13 cellular contexts compared by ENCODE assay signal in the genomic region with DNA sequence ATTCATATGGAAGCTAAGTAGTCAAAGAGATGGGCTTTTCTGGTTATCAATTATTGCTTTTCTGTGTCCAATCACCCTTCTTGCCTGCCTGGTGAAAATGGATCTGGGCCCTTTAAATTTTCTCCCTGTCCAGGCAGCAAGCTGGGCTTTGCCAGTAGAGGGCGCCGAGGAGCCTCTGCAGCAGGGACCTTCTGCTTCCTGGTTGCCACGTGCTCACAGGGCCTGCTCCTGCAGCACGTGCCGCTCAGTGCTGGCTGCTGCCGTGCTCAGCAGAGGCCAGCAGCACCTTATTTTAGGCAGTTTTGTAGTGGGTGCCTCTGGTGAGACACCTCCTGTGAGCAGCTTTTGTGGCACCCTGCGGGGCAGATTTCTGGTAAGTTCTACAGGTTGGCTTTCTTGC. TPM values are rescaled to one million over a fixed set of nuclear protein-coding genes. Genes with fewer than 3 reads are reported as not detected.
DNase-seq lines count a peak whose midpoint lies in the region; ATAC-seq and TF ChIP-seq lines count a peak whose summit lies in the region.
"Had no signal": no experiment of that assay in that cellular context is flagged by ENCODE, and none has a peak within 500 bp of the region (broad histone marks: within the 10 kb centered on the region; RNA-seq: fewer than 3 reads in every experiment).

No MANE protein-coding gene starts in this region.

- H3K4me1 Mint-ChIP-seq in natural killer cell treated with Interleukin-12 subunit alpha and Interleukin-12 subunit beta and Interleukin-15 and Interleukin-18, amount 100 ng/mL, for 72 hours (ENCODE audit: low read depth in 2 of 2), result no peaks in the 10 kb centered on the region
- no peaks in the 10 kb centered on the region for H3K4me1 Mint-ChIP-seq in osteocyte (ENCODE audit: unreplicated experiment)

- no peak overlapping the region for H3K4me3 Mint-ChIP-seq in natural killer cell treated with Interleukin-12 subunit alpha and Interleukin-12 subunit beta and Interleukin-15 and Interleukin-18, amount 100 ng/mL, for 72 hours
- H3K4me3 Mint-ChIP-seq in osteocyte (ENCODE audit: unreplicated experiment), result no peak overlapping the region
- H3K4me3 Mint-ChIP-seq: stimulated activated naive CD8-positive, alpha-beta T cell treated with anti-CD3 and anti-CD28 coated beads, Interleukin-15, Interleukin-2, amounts not matched to agents 100 ng/mL and 50 ng/mL, for 24 hours had no signal

- in situ Hi-C loops in astrocyte of the spinal cord (cut with HindIII; ENCODE audit: low sequenced_read_pairs), result no loop called here

- no peak for ATAC-seq in natural killer cell treated with Interleukin-12 subunit alpha and Interleukin-12 subunit beta and Interleukin-15 and Interleukin-18, amount 100 ng/mL, for 72 hours

- DNase-seq in activated CD4-positive, alpha-beta T cell treated with anti-CD3 and anti-CD28 coated beads for 48 hours, result peak; percentile 49
- no peak for DNase-seq in activated CD4-positive, alpha-beta T cell treated with anti-CD3 and anti-CD28 coated beads, Interleukin-2, amount 50 U/mL, for 1 hour
- peak; percentile 19 for DNase-seq in HT-29 (ENCODE audit: low spot score)
- no peak for DNase-seq in astrocyte of the spinal cord (ENCODE audit: low read depth, low spot score)
- no peak for DNase-seq in retinal pigment epithelial cell (ENCODE audit: low read depth)
- no peak for DNase-seq in natural killer cell treated with Interleukin-12 subunit alpha and Interleukin-12 subunit beta and Interleukin-15 and Interleukin-18, amount 100 ng/mL, for 72 hours (ENCODE audit: low spot score)
- DNase-seq in osteocyte (ENCODE audit: extremely low spot score, unreplicated experiment), result no peak
- no peak for DNase-seq in SKM-1 (lab: John Stamatoyannopoulos, UW; ENCODE audit: unreplicated experiment)
- DNase-seq: anterior cingulate cortex, NCI-H748 treated with DMSO at 0.1 percent for 48 hours had no signal

- H3K27ac Mint-ChIP-seq in natural killer cell treated with Interleukin-12 subunit alpha and Interleukin-12 subunit beta and Interleukin-15 and Interleukin-18, amount 100 ng/mL, for 72 hours, result no peak overlapping the region
- no peak overlapping the region for H3K27ac Mint-ChIP-seq in osteocyte (ENCODE audit: unreplicated experiment)
- H3K27ac Mint-ChIP-seq: stimulated activated naive CD8-positive, alpha-beta T cell treated with anti-CD3 and anti-CD28 coated beads, Interleukin-15, Interleukin-2, amounts not matched to agents 100 ng/mL and 50 ng/mL, for 24 hours had no signal

- TF ChIP-seq CTCF in astrocyte of the spinal cord (IDR thresholded peaks at IDR 0.05; ENCODE audit: low read depth, low read length) (peak; percentile 36), retinal pigment epithelial cell (conservative IDR thresholded peaks at IDR 0.05; ENCODE audit: low read depth, low read length) (peak; percentile 34), osteocyte (IDR thresholded peaks at IDR 0.05) (no peak)

- peaks cover 19% of the 10 kb centered on the region for H3K36me3 Mint-ChIP-seq in natural killer cell treated with Interleukin-12 subunit alpha and Interleukin-12 subunit beta and Interleukin-15 and Interleukin-18, amount 100 ng/mL, for 72 hours
- H3K36me3 Mint-ChIP-seq in osteocyte (ENCODE audit: unreplicated experiment), result no peaks in the 10 kb centered on the region

- peaks cover 18% of the 10 kb centered on the region for H3K9me3 Mint-ChIP-seq in natural killer cell treated with Interleukin-12 subunit alpha and Interleukin-12 subunit beta and Interleukin-15 and Interleukin-18, amount 100 ng/mL, for 72 hours
- peaks cover 22% of the 10 kb centered on the region for H3K9me3 Mint-ChIP-seq in osteocyte (ENCODE audit: unreplicated experiment)

- H3K27me3 Mint-ChIP-seq in natural killer cell treated with Interleukin-12 subunit alpha and Interleukin-12 subunit beta and Interleukin-15 and Interleukin-18, amount 100 ng/mL, for 72 hours, result no peaks in the 10 kb centered on the region
- H3K27me3 Mint-ChIP-seq in osteocyte (ENCODE audit: unreplicated experiment), result no peaks in the 10 kb centered on the region
- H3K27me3 Mint-ChIP-seq: stimulated activated naive CD8-positive, alpha-beta T cell treated with anti-CD3 and anti-CD28 coated beads, Interleukin-15, Interleukin-2, amounts not matched to agents 100 ng/mL and 50 ng/mL, for 24 hours had no signal

- no peak overlapping the region for H3K4me3 ChIP-seq in astrocyte of the spinal cord (ENCODE audit: low read depth, low read length)
- H3K4me3 ChIP-seq in retinal pigment epithelial cell (ENCODE audit: low read length), result no peak overlapping the region
- H3K4me3 ChIP-seq: BLaER1 had no signal

RNA-seq across cellular contexts. Expression of gene ACTL8, which starts 4.0 kb away (rescaled TPM):
- 0.20 and 0.55 TPM in 2 replicates for total RNA-seq in HT-29 (2014; rRNA removed; shearing (Covaris generic))
- not detected for total RNA-seq in natural killer cell treated with Interleukin-12 subunit alpha and Interleukin-12 subunit beta and Interleukin-15 and Interleukin-18, amount 100 ng/mL, for 72 hours
- total RNA-seq in osteocyte, result not detected in 2 replicates
- total RNA-seq: lower leg skin had no signal

Comparison
In these comparisons a context has a peak if more than half of its experiments do, and no peak if none do; other contexts are left out.
1. DNase-seq: peak in activated CD4-positive, alpha-beta T cell treated with anti-CD3 and anti-CD28 coated beads for 48 hours (single experiment) and HT-29 (single experiment); none in activated CD4-positive, alpha-beta T cell treated with anti-CD3 and anti-CD28 coated beads, Interleukin-2, amount 50 U/mL, for 1 hour (single experiment), astrocyte of the spinal cord (single experiment), retinal pigment epithelial cell (single experiment), natural killer cell treated with Interleukin-12 subunit alpha and Interleukin-12 subunit beta and Interleukin-15 and Interleukin-18, amount 100 ng/mL, for 72 hours (single experiment), osteocyte (single experiment) and SKM-1 (single experiment).